Comparison of ENCODE assay signal across 1 cellular context in genomic region chr21:44614161-44614631, GRCh38.
TF ChIP-seq lines count a peak whose summit lies in the region.

No MANE protein-coding gene starts in this region.

TF ChIP-seq in H1, 55 proteins besides CTCF, POLR2A, EP300 and RAD21:
- TF ChIP-seq FOSL1 (IDR thresholded peaks at IDR 0.05; ENCODE audit: insufficient read depth, low read depth, low read length) = no peak
- TF ChIP-seq TAF1 (IDR thresholded peaks at IDR 0.05; ENCODE audit: low read depth, low read length) = no peak
- TF ChIP-seq SP4 (IDR thresholded peaks at IDR 0.05; ENCODE audit: low read length) = no peak
- TF ChIP-seq NANOG (IDR thresholded peaks at IDR 0.05; ENCODE audit: insufficient read depth, low read depth, low read length, poor library complexity, severe bottlenecking) = no peak
- TF ChIP-seq, protein P1, sequence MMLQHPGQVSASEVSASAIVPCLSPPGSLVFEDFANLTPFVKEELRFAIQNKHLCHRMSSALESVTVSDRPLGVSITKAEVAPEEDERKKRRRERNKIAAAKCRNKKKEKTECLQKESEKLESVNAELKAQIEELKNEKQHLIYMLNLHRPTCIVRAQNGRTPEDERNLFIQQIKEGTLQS (IDR thresholded peaks at IDR 0.05; ENCODE audit: insufficient read depth, low read depth, low read length) = no peak
